In genomic region chr3:179276743-179277142, GRCh38 we compare ENCODE assay signal across 29 cellular contexts.
"Had no signal": no experiment of that assay in that cellular context is flagged by ENCODE, and none has a peak within 500 bp of the region (broad histone marks: within the 10 kb centered on the region; RNA-seq: fewer than 3 reads in every experiment).

No MANE protein-coding gene starts in this region.

- H3K4me3 Mint-ChIP-seq: stimulated activated effector memory CD8-positive, alpha-beta T cell treated with anti-CD3 and anti-CD28 coated beads, Interleukin-12 subunit alpha, Interleukin-12 subunit beta, amount 100 ng/mL, for 72 hours; stimulated activated memory B cell treated with anti-CD40 and anti-IgM and Interleukin-4, amounts not matched to agents 10 μg/mL and 1 μg/mL and 100 μg/mL, for 72 hours; stimulated activated naive B cell treated with anti-CD40 and anti-IgM and Interleukin-4, amounts not matched to agents 10 μg/mL and 1 μg/mL and 100 μg/mL, for 72 hours; stimulated activated naive CD8-positive, alpha-beta T cell treated with anti-CD3 and anti-CD28 coated beads, Interleukin-15, amount 100 ng/mL, for 72 hours; stimulated activated naive CD8-positive, alpha-beta T cell treated with anti-CD3 and anti-CD28 coated beads, Interleukin-15, Interleukin-2, amounts not matched to agents 100 ng/mL and 50 ng/mL, for 24 hours; type B pancreatic cell had no signal

- H3K27me3 Mint-ChIP-seq: stimulated activated memory B cell treated with anti-CD40 and anti-IgM and Interleukin-4, amounts not matched to agents 10 μg/mL and 1 μg/mL and 100 μg/mL, for 72 hours; stimulated activated naive B cell treated with anti-CD40 and anti-IgM and Interleukin-4, amounts not matched to agents 10 μg/mL and 1 μg/mL and 100 μg/mL, for 72 hours; type B pancreatic cell had no signal

- FAIRE-seq: urothelium cell line had no signal

- H3K36me3 ChIP-seq: stomach, suprapubic skin, thoracic aorta, thyroid gland, tibial artery, tibial nerve, transverse colon, upper lobe of left lung, upper lobe of right lung, uterus, vagina had no signal

- H3K36me3 Mint-ChIP-seq: stimulated activated effector memory CD8-positive, alpha-beta T cell treated with anti-CD3 and anti-CD28 coated beads, Interleukin-12 subunit alpha, Interleukin-12 subunit beta, amount 100 ng/mL, for 72 hours; stimulated activated memory B cell treated with anti-CD40 and anti-IgM and Interleukin-4, amounts not matched to agents 10 μg/mL and 1 μg/mL and 100 μg/mL, for 72 hours; stimulated activated naive B cell treated with anti-CD40 and anti-IgM and Interleukin-4, amounts not matched to agents 10 μg/mL and 1 μg/mL and 100 μg/mL, for 72 hours; type B pancreatic cell had no signal

- ATAC-seq: stimulated activated effector memory CD8-positive, alpha-beta T cell treated with anti-CD3 and anti-CD28 coated beads, Interleukin-12 subunit alpha, Interleukin-12 subunit beta, amount 100 ng/mL, for 72 hours; stimulated activated memory B cell treated with anti-CD40 and anti-IgM and Interleukin-4, amounts not matched to agents 10 μg/mL and 1 μg/mL and 100 μg/mL, for 72 hours; stimulated activated naive B cell treated with anti-CD40 and anti-IgM and Interleukin-4, amounts not matched to agents 10 μg/mL and 1 μg/mL and 100 μg/mL, for 72 hours; stimulated activated naive CD8-positive, alpha-beta T cell treated with anti-CD3 and anti-CD28 coated beads, Interleukin-15, amount 100 ng/mL, for 72 hours; stimulated activated naive CD8-positive, alpha-beta T cell treated with anti-CD3 and anti-CD28 coated beads, Interleukin-15, Interleukin-2, amounts not matched to agents 100 U/mL and 50 U/mL, for 24 hours; upper lobe of right lung had no signal

- DNase-seq: stimulated activated CD4-positive, alpha-beta T cell treated with anti-CD3 and anti-CD28 coated beads, Interleukin-2, amount 100 ng/mL, for 48 hours; stimulated activated CD4-positive, alpha-beta T cell treated with anti-CD3 and anti-CD28 coated beads, Interleukin-4, amount 100 ng/mL, for 1 hour; stimulated activated CD4-positive, alpha-beta T cell treated with anti-CD3 and anti-CD28 coated beads, Interleukin-4, amount 100 ng/mL, for 24 hours; stimulated activated CD4-positive, alpha-beta T cell treated with anti-CD3 and anti-CD28 coated beads, Interleukin-4, amount 100 ng/mL, for 4 hours; stimulated activated CD8-positive, alpha-beta memory T cell treated with anti-CD3 and anti-CD28 coated beads, Interleukin-4, amount 100 ng/mL, for 48 hours; stimulated activated naive B cell treated with anti-CD40 and anti-IgM and Interleukin-4, amounts not matched to agents 10 μg/mL and 1 μg/mL and 100 μg/mL, for 72 hours; stimulated activated naive CD4-positive, alpha-beta T cell; stimulated activated naive CD4-positive, alpha-beta T cell treated with Interleukin-2 at 50 U/mL for 16 hours; stimulated activated naive CD8-positive, alpha-beta T cell treated with anti-CD3 and anti-CD28 coated beads, Interleukin-15, amount 100 ng/mL, for 72 hours; stimulated activated naive CD8-positive, alpha-beta T cell treated with anti-CD3 and anti-CD28 coated beads, Interleukin-15, Interleukin-2, amounts not matched to agents 100 U/mL and 50 U/mL, for 24 hours; stomach; substantia nigra; testis; thyroid gland; tibial artery; transverse colon; trophoblast cell; upper lobe of left lung; upper lobe of right lung; uterus had no signal

- H3K27ac ChIP-seq: stomach, suprapubic skin, testis, thoracic aorta, thyroid gland, tibial artery, tibial nerve, transverse colon, upper lobe of left lung, upper lobe of right lung, uterus, vagina had no signal

- H3K9me3 ChIP-seq: stomach, suprapubic skin, testis, thoracic aorta, thyroid gland, tibial artery, tibial nerve, transverse colon, upper lobe of left lung, upper lobe of right lung, uterus, vagina had no signal

- H3K9me3 Mint-ChIP-seq: stimulated activated effector memory CD8-positive, alpha-beta T cell treated with anti-CD3 and anti-CD28 coated beads, Interleukin-12 subunit alpha, Interleukin-12 subunit beta, amount 100 ng/mL, for 72 hours; stimulated activated memory B cell treated with anti-CD40 and anti-IgM and Interleukin-4, amounts not matched to agents 10 μg/mL and 1 μg/mL and 100 μg/mL, for 72 hours; stimulated activated naive B cell treated with anti-CD40 and anti-IgM and Interleukin-4, amounts not matched to agents 10 μg/mL and 1 μg/mL and 100 μg/mL, for 72 hours; stimulated activated naive CD8-positive, alpha-beta T cell treated with anti-CD3 and anti-CD28 coated beads, Interleukin-15, amount 100 ng/mL, for 72 hours; stimulated activated naive CD8-positive, alpha-beta T cell treated with anti-CD3 and anti-CD28 coated beads, Interleukin-15, Interleukin-2, amounts not matched to agents 100 ng/mL and 50 ng/mL, for 24 hours; type B pancreatic cell had no signal

- H3K27me3 ChIP-seq: suprapubic skin, testis, thyroid gland, tibial nerve, transverse colon, upper lobe of left lung, upper lobe of right lung, uterus, vagina had no signal

- H3K4me1 Mint-ChIP-seq: stimulated activated effector memory CD8-positive, alpha-beta T cell treated with anti-CD3 and anti-CD28 coated beads, Interleukin-12 subunit alpha, Interleukin-12 subunit beta, amount 100 ng/mL, for 72 hours; stimulated activated memory B cell treated with anti-CD40 and anti-IgM and Interleukin-4, amounts not matched to agents 10 μg/mL and 1 μg/mL and 100 μg/mL, for 72 hours had no signal

- H3K4me1 ChIP-seq: stomach, suprapubic skin, testis, thyroid gland, tibial artery, tibial nerve, transverse colon, upper lobe of left lung, upper lobe of right lung, uterus, vagina had no signal

- H3K27ac Mint-ChIP-seq: stimulated activated effector memory CD8-positive, alpha-beta T cell treated with anti-CD3 and anti-CD28 coated beads, Interleukin-12 subunit alpha, Interleukin-12 subunit beta, amount 100 ng/mL, for 72 hours; stimulated activated memory B cell treated with anti-CD40 and anti-IgM and Interleukin-4, amounts not matched to agents 10 μg/mL and 1 μg/mL and 100 μg/mL, for 72 hours; stimulated activated naive B cell treated with anti-CD40 and anti-IgM and Interleukin-4, amounts not matched to agents 10 μg/mL and 1 μg/mL and 100 μg/mL, for 72 hours; stimulated activated naive CD8-positive, alpha-beta T cell treated with anti-CD3 and anti-CD28 coated beads, Interleukin-15, amount 100 ng/mL, for 72 hours; stimulated activated naive CD8-positive, alpha-beta T cell treated with anti-CD3 and anti-CD28 coated beads, Interleukin-15, Interleukin-2, amounts not matched to agents 100 ng/mL and 50 ng/mL, for 24 hours; type B pancreatic cell had no signal

- H3K4me3 ChIP-seq: stomach, suprapubic skin, testis, thoracic aorta, thyroid gland, tibial artery, tibial nerve, transverse colon, upper lobe of left lung, upper lobe of right lung, uterus, vagina had no signal
